ENCODE assay signal across 8 cellular contexts in genomic region chr16:30922960-30923535, GRCh38. TPM values are rescaled to one million over a fixed set of nuclear protein-coding genes. Genes with fewer than 3 reads are reported as not detected.
DNase-seq lines count a peak whose midpoint lies in the region; ATAC-seq, FAIRE-seq and TF ChIP-seq lines count a peak whose summit lies in the region.

No MANE protein-coding gene starts in this region.

- in situ Hi-C loops in HepG2 (cut with HindIII; ENCODE audit: extremely low pct_ligation_motif_present, low pct_unique_long_range_greater_than_20kb) = loop anchor here (5.0 kb wide), 1 partner anchor 81 kb away; no protein-coding TSS in a partner anchor

- POLR2A ChIA-PET in activated CD4-positive, alpha-beta memory T cell treated with anti-CD3 and anti-CD28 coated beads for 36 hours (lab: Charles Lee) = no interaction called here
- POLR2A ChIA-PET in HepG2 (lab: Yijun Ruan, JAX) = interaction anchor here (0.6 to 1.5 kb wide), 11 partner anchors 9 to 264 kb away, joined by 3 to 7 read pairs (median 3); partner anchors contain the start of genes CTF1, ORAI3 and PHKG2

- peak; percentile 66 to 86 for TF ChIP-seq POLR2A in HepG2 (IDR thresholded peaks at IDR 0.05; ENCODE audit: insufficient read depth in 1 of 2, low read depth in 2 of 2, low read length in 2 of 2)

- no peaks in the 10 kb centered on the region for H3K79me2 ChIP-seq in HepG2 (ENCODE audit: insufficient read depth, low read length)

- no peaks in the 10 kb centered on the region; the same call in 1 of the 2 replicates for H4K20me1 ChIP-seq in HepG2 (ENCODE audit: insufficient read depth, low read length)

- no peaks in the 10 kb centered on the region for H3K36me3 Mint-ChIP-seq in CD4-positive, CD25-positive, alpha-beta regulatory T cell
- H3K36me3 Mint-ChIP-seq in activated CD4-positive, alpha-beta memory T cell treated with anti-CD3 and anti-CD28 coated beads for 36 hours = peaks cover 3% of the 10 kb centered on the region

- no TSS peak for BruUV-seq in HepG2 (replicated peaks; lab: Mats Ljungman, UMichigan)

- peak overlapping the region; percentile 95 for H3K27ac ChIP-seq in CD4-positive, CD25-positive, alpha-beta regulatory T cell (ENCODE audit: insufficient read depth, low read length, poor library complexity, severe bottlenecking)
- peak overlapping the region; percentile 92 for H3K27ac ChIP-seq in HL-60 (replicated peaks)
- H3K27ac ChIP-seq in HepG2 (ENCODE audit: extremely low read length, insufficient read depth, low read length) = peak overlapping the region; percentile 87

- no peak; the same call in 1 of the 2 replicates for TF ChIP-seq RAD21 in HepG2 (CRISPR knock-in tag; IDR thresholded peaks at IDR 0.05)

- DNase-seq in CD4-positive, CD25-positive, alpha-beta regulatory T cell = peak; percentile 95 to 99 (median 97)
- DNase-seq in HL-60 (ENCODE audit: low read depth in 1 of 2, low spot score in 1 of 2) (peak; percentile 100), NCI-H82 treated with DMSO at 0.1 percent for 48 hours (lab: John Stamatoyannopoulos, UW; ENCODE audit: unreplicated experiment) (peak; percentile 96), dermis microvascular lymphatic vessel endothelial cell (ENCODE audit: low read depth in 2 of 2) (peak; percentile 98 to 100), HepG2 (ENCODE audit: low spot score) (peak; percentile 99)
- peak; percentile 98 for DNase-seq in activated CD4-positive, alpha-beta memory T cell treated with anti-CD3 and anti-CD28 coated beads for 36 hours
- DNase-seq in stimulated activated CD4-positive, alpha-beta T cell treated with anti-CD3 and anti-CD28 coated beads, Interleukin-2, amount 100 ng/mL, for 4 hours (ENCODE audit: low read depth) = peak; percentile 95

- H2AFZ ChIP-seq in HepG2 (ENCODE audit: low read length) = no peak overlapping the region

- peak overlapping the region; percentile 98 for H3K4me3 ChIP-seq in CD4-positive, CD25-positive, alpha-beta regulatory T cell (ENCODE audit: low read depth, low read length)
- H3K4me3 ChIP-seq in HL-60 (replicated peaks; ENCODE audit: insufficient read depth, low read length) (peak overlapping the region; percentile 73), HepG2 (replicated peaks in 1 of 3; ENCODE audit: insufficient read depth in 1 of 3, low read depth in 2 of 3, low read length in 3 of 3) (peak overlapping the region; percentile 65 to 87 (median 76))

- no peaks in the 10 kb centered on the region for H3K9me3 ChIP-seq in CD4-positive, CD25-positive, alpha-beta regulatory T cell (ENCODE audit: control insufficient read depth in 2 of 2, low read length in 2 of 2)
- no peaks in the 10 kb centered on the region for H3K9me3 ChIP-seq in HepG2 (ENCODE audit: low read length)

- H3K9ac ChIP-seq in HepG2 (ENCODE audit: insufficient read depth, low read depth, low read length) = peak overlapping the region; percentile 90

- H3K4me1 Mint-ChIP-seq in CD4-positive, CD25-positive, alpha-beta regulatory T cell = peaks cover 0 to 27% (median 7%) of the 10 kb centered on the region in 4 donors
- H3K4me1 Mint-ChIP-seq in activated CD4-positive, alpha-beta memory T cell treated with anti-CD3 and anti-CD28 coated beads for 36 hours (ENCODE audit: low read depth) = peaks cover 10% of the 10 kb centered on the region

- under 1% methylated on average over 33 of the region's 33 CpGs for WGBS in HepG2 (ENCODE audit: low lambda C conversion rate)

- H3K27me3 ChIP-seq in CD4-positive, CD25-positive, alpha-beta regulatory T cell (ENCODE audit: control insufficient read depth, insufficient read depth, low read length) = no peaks in the 10 kb centered on the region
- H3K27me3 ChIP-seq in HL-60 (ENCODE audit: insufficient read depth, poor library complexity, severe bottlenecking) (no peaks in the 10 kb centered on the region), HepG2 (ENCODE audit: control insufficient read depth in 1 of 2, insufficient read depth in 2 of 2, low read length in 2 of 2) (no peaks in the 10 kb centered on the region; a peak in 1 of 5 replicates)

- no peaks in the 10 kb centered on the region for H3K36me3 ChIP-seq in CD4-positive, CD25-positive, alpha-beta regulatory T cell (ENCODE audit: control insufficient read depth, insufficient read depth, low read length)
- peaks cover 0 to 5% of the 10 kb centered on the region in 2 experiments; a peak in 1 of 5 replicates for H3K36me3 ChIP-seq in HepG2 (replicated peaks in 1 of 2; ENCODE audit: control insufficient read depth in 1 of 2, insufficient read depth in 2 of 2, low read length in 2 of 2)

- no peak for FAIRE-seq in HepG2 (lab: Jason Lieb, UNC)

- H3K4me2 ChIP-seq in HepG2 (ENCODE audit: low read depth, low read length) = peak overlapping the region; percentile 63

- peak overlapping the region; percentile 90 to 99 (median 97) for H3K4me3 Mint-ChIP-seq in CD4-positive, CD25-positive, alpha-beta regulatory T cell
- H3K4me3 Mint-ChIP-seq in activated CD4-positive, alpha-beta memory T cell treated with anti-CD3 and anti-CD28 coated beads for 36 hours = peak overlapping the region; percentile 99

- H3K9me3 Mint-ChIP-seq in CD4-positive, CD25-positive, alpha-beta regulatory T cell = no peaks in the 10 kb centered on the region
- H3K9me3 Mint-ChIP-seq in activated CD4-positive, alpha-beta memory T cell treated with anti-CD3 and anti-CD28 coated beads for 36 hours = no peaks in the 10 kb centered on the region

- TF ChIP-seq EP300 in HepG2 (IDR thresholded peaks at IDR 0.05; ENCODE audit: low read depth in 2 of 2, low read length in 2 of 2) (no peak), HepG2 (CRISPR knock-in tag; IDR thresholded peaks at IDR 0.05; ENCODE audit: borderline replicate concordance) (peak; percentile 59; the same call in 1 of the 2 replicates)

- CTCF ChIA-PET in activated CD4-positive, alpha-beta memory T cell treated with anti-CD3 and anti-CD28 coated beads for 36 hours (lab: Charles Lee) = interaction anchor here (1.1 kb wide), 1 partner anchor 78 kb away, joined by 21 read pairs; no protein-coding TSS in a partner anchor
- CTCF ChIA-PET in HepG2 (lab: Yijun Ruan, JAX; ENCODE audit: low intra/inter-chr PET ratio, low total read pairs) = no interaction called here

- peak; percentile 68 to 71 for ATAC-seq in CD4-positive, CD25-positive, alpha-beta regulatory T cell (ENCODE audit: low read depth in 2 of 2)
- ATAC-seq in GM19467 (IDR thresholded peaks at IDR 0.05; ENCODE audit: unreplicated experiment) = peak; percentile 59
- peak; percentile 84 for ATAC-seq in HepG2

- H3K27ac Mint-ChIP-seq in CD4-positive, CD25-positive, alpha-beta regulatory T cell = peak overlapping the region; percentile 97 to 100 (median 99)
- peak overlapping the region; percentile 100 for H3K27ac Mint-ChIP-seq in activated CD4-positive, alpha-beta memory T cell treated with anti-CD3 and anti-CD28 coated beads for 36 hours

- H3K27me3 Mint-ChIP-seq in CD4-positive, CD25-positive, alpha-beta regulatory T cell = no peaks in the 10 kb centered on the region
- H3K27me3 Mint-ChIP-seq in activated CD4-positive, alpha-beta memory T cell treated with anti-CD3 and anti-CD28 coated beads for 36 hours = no peaks in the 10 kb centered on the region

- intact Hi-C loops in activated CD4-positive, alpha-beta memory T cell treated with anti-CD3 and anti-CD28 coated beads for 36 hours (cut with micrococcal nuclease) = loop anchor here (1.0 to 10.0 kb wide), 14 partner anchors 20 to 946 kb away; partner anchors contain the start of genes ARMC5, CFAP119, FBRS and MYL11
- intact Hi-C loops in HepG2 (cut with micrococcal nuclease; ENCODE audit: unreplicated experiment) = loop anchor here (1.0 to 10.0 kb wide), 2 partner anchors 25 to 228 kb away; partner anchors contain the start of gene SRCAP

- TF ChIP-seq CTCF in HL-60 (IDR thresholded peaks at IDR 0.05; ENCODE audit: insufficient read depth, low read length) (no peak), HepG2 (CRISPR knock-in tag; IDR thresholded peaks at IDR 0.05) (peak; percentile 10; the same call in 1 of the 2 replicates)

- H3K4me1 ChIP-seq in CD4-positive, CD25-positive, alpha-beta regulatory T cell (ENCODE audit: control insufficient read depth, insufficient read depth, low read length, poor library complexity, severe bottlenecking) = peaks cover 27% of the 10 kb centered on the region
- H3K4me1 ChIP-seq in HepG2 (ENCODE audit: insufficient read depth, low read length) = peaks cover 19% of the 10 kb centered on the region

RNA-seq across cellular contexts. Expression of gene FBXL19, which starts 0.3 kb away (rescaled TPM):
- 13.0 TPM for total RNA-seq in CD4-positive, CD25-positive, alpha-beta regulatory T cell
- polyA plus RNA-seq in CD4-positive, CD25-positive, alpha-beta regulatory T cell = under 1 TPM in 3 of 4 donors, not detected in 1; 0.14 to 0.21 (median 0.17) TPM
- total RNA-seq in activated CD4-positive, alpha-beta memory T cell treated with anti-CD3 and anti-CD28 coated beads for 36 hours = 10 to 100 TPM; 21.0 to 22.2 TPM
- total RNA-seq in dermis microvascular lymphatic vessel endothelial cell (16.6 and 18.2 TPM in 2 replicates), HepG2 (2016; rRNA removed; fragmentation: Illumina TruSeq; extraction: Trizol) (7.4 and 13.7 TPM in 2 replicates)
- total RNA-seq in HepG2 (2016; cell fraction: cytosol; rRNA removed; fragmentation: Illumina TruSeq; extraction: Trizol; ENCODE audit: low read depth) = 0.88 and 1.0 TPM in 2 replicates
- total RNA-seq in HepG2 (2016; cell fraction: insoluble cytoplasmic fraction; rRNA removed; fragmentation: Illumina TruSeq; extraction: Trizol) = 7.5 and 14.8 TPM in 2 replicates
- total RNA-seq in HepG2 (2016; cell fraction: membrane; rRNA removed; fragmentation: Illumina TruSeq; extraction: Trizol) = 3.5 and 3.7 TPM in 2 replicates
- 7.2 and 8.5 TPM in 2 replicates for total RNA-seq in HepG2 (2016; cell fraction: nucleus; rRNA removed; fragmentation: Illumina TruSeq; extraction: Trizol)
- 6.0 and 10.1 TPM in 2 replicates for polyA plus RNA-seq in HepG2 (2011; rRNA removed)
- 4.8 and 8.3 TPM in 2 replicates for polyA plus RNA-seq in HepG2 (2011; cell fraction: cytosol; rRNA removed)
- polyA plus RNA-seq in HepG2 (2011; cell fraction: nucleus; rRNA removed) = 32.6 and 42.1 TPM in 2 replicates
- polyA plus RNA-seq in HepG2 (2012) = 6.0 and 7.5 TPM in 2 replicates
- polyA plus RNA-seq in HepG2 (2016; cell fraction: cytosol; fragmentation: Illumina TruSeq; extraction: Trizol; ENCODE audit: low read depth) = 0.59 and 0.62 TPM in 2 replicates
- 8.3 and 8.7 TPM in 2 replicates for polyA plus RNA-seq in HepG2 (2016; cell fraction: insoluble cytoplasmic fraction; fragmentation: Illumina TruSeq; extraction: Trizol; ENCODE audit: low read depth)
- polyA plus RNA-seq in HepG2 (2016; cell fraction: membrane; fragmentation: Illumina TruSeq; extraction: Trizol; ENCODE audit: low read depth) = 2.0 and 2.5 TPM in 2 replicates
- 18.4 and 19.3 TPM in 2 replicates for polyA plus RNA-seq in HepG2 (2016; cell fraction: nucleus; fragmentation: Illumina TruSeq; extraction: Trizol; ENCODE audit: insufficient read depth, low read depth)
- polyA minus RNA-seq in HepG2 (2011; rRNA and poly(A)+ RNA removed; ENCODE audit: low replicate concordance) = 9.2 and 19.5 TPM in 2 replicates
- polyA minus RNA-seq in HepG2 (2011; cell fraction: cytosol; rRNA and poly(A)+ RNA removed) = 8.9 and 9.6 TPM in 2 replicates
- 6.3 and 7.0 TPM in 2 replicates for polyA minus RNA-seq in HepG2 (2011; cell fraction: nucleus; rRNA and poly(A)+ RNA removed)

RNA-seq across cellular contexts. Expression of gene ORAI3, which starts 25.8 kb away (rescaled TPM):
- total RNA-seq in CD4-positive, CD25-positive, alpha-beta regulatory T cell = 7.7 TPM
- polyA plus RNA-seq in CD4-positive, CD25-positive, alpha-beta regulatory T cell = 10 to 100 TPM; 30.7 to 34.7 (median 31.7) TPM
- total RNA-seq in activated CD4-positive, alpha-beta memory T cell treated with anti-CD3 and anti-CD28 coated beads for 36 hours = 1 to 10 TPM; 9.6 to 9.7 TPM
- 23.7 and 33.6 TPM in 2 replicates for total RNA-seq in dermis microvascular lymphatic vessel endothelial cell
- total RNA-seq in HepG2 (2016; rRNA removed; fragmentation: Illumina TruSeq; extraction: Trizol) = 6.3 and 11.4 TPM in 2 replicates
- total RNA-seq in HepG2 (2016; cell fraction: cytosol; rRNA removed; fragmentation: Illumina TruSeq; extraction: Trizol; ENCODE audit: low read depth) = 3.1 and 3.3 TPM in 2 replicates
- 6.8 and 11.0 TPM in 2 replicates for total RNA-seq in HepG2 (2016; cell fraction: insoluble cytoplasmic fraction; rRNA removed; fragmentation: Illumina TruSeq; extraction: Trizol)
- total RNA-seq in HepG2 (2016; cell fraction: membrane; rRNA removed; fragmentation: Illumina TruSeq; extraction: Trizol) = 6.6 and 6.9 TPM in 2 replicates
- 9.5 and 9.8 TPM in 2 replicates for total RNA-seq in HepG2 (2016; cell fraction: nucleus; rRNA removed; fragmentation: Illumina TruSeq; extraction: Trizol)
- 32.0 and 41.3 TPM in 2 replicates for polyA plus RNA-seq in HepG2 (2011; rRNA removed)
- polyA plus RNA-seq in HepG2 (2011; cell fraction: cytosol; rRNA removed) = 40.6 and 43.1 TPM in 2 replicates
- polyA plus RNA-seq in HepG2 (2011; cell fraction: nucleus; rRNA removed) = 24.2 and 26.2 TPM in 2 replicates
- 8.4 and 8.8 TPM in 2 replicates for polyA plus RNA-seq in HepG2 (2012)
- 2.0 and 3.1 TPM in 2 replicates for polyA plus RNA-seq in HepG2 (2016; cell fraction: cytosol; fragmentation: Illumina TruSeq; extraction: Trizol; ENCODE audit: low read depth)
- 6.2 and 7.6 TPM in 2 replicates for polyA plus RNA-seq in HepG2 (2016; cell fraction: insoluble cytoplasmic fraction; fragmentation: Illumina TruSeq; extraction: Trizol; ENCODE audit: low read depth)
- polyA plus RNA-seq in HepG2 (2016; cell fraction: membrane; fragmentation: Illumina TruSeq; extraction: Trizol; ENCODE audit: low read depth) = 4.8 and 5.1 TPM in 2 replicates
- polyA plus RNA-seq in HepG2 (2016; cell fraction: nucleus; fragmentation: Illumina TruSeq; extraction: Trizol; ENCODE audit: insufficient read depth, low read depth) = 14.8 and 15.7 TPM in 2 replicates
- polyA minus RNA-seq in HepG2 (2011; rRNA and poly(A)+ RNA removed; ENCODE audit: low replicate concordance) = 9.3 and 112 TPM in 2 replicates
- polyA minus RNA-seq in HepG2 (2011; cell fraction: cytosol; rRNA and poly(A)+ RNA removed) = 19.9 and 21.3 TPM in 2 replicates
- polyA minus RNA-seq in HepG2 (2011; cell fraction: nucleus; rRNA and poly(A)+ RNA removed) = 9.7 and 16.2 TPM in 2 replicates

RNA-seq across cellular contexts. Expression of gene CTF1, which starts 26.6 kb away (rescaled TPM):
- 0.30 TPM for total RNA-seq in CD4-positive, CD25-positive, alpha-beta regulatory T cell
- not detected for polyA plus RNA-seq in CD4-positive, CD25-positive, alpha-beta regulatory T cell
- under 1 TPM; 0.22 to 0.43 TPM for total RNA-seq in activated CD4-positive, alpha-beta memory T cell treated with anti-CD3 and anti-CD28 coated beads for 36 hours
- total RNA-seq in dermis microvascular lymphatic vessel endothelial cell = 0.13 TPM in 2 replicates
- total RNA-seq in HepG2 (2016; rRNA removed; fragmentation: Illumina TruSeq; extraction: Trizol) = 0.11 and 0.13 TPM in 2 replicates
- 0.18 and 0.20 TPM in 2 replicates for total RNA-seq in HepG2 (2016; cell fraction: cytosol; rRNA removed; fragmentation: Illumina TruSeq; extraction: Trizol; ENCODE audit: low read depth)
- total RNA-seq in HepG2 (2016; cell fraction: insoluble cytoplasmic fraction; rRNA removed; fragmentation: Illumina TruSeq; extraction: Trizol) = 0.19 TPM in 1 of 2 replicates, not detected in the other
- 0.19 and 0.31 TPM in 2 replicates for total RNA-seq in HepG2 (2016; cell fraction: membrane; rRNA removed; fragmentation: Illumina TruSeq; extraction: Trizol)
- not detected in 2 replicates for total RNA-seq in HepG2 (2016; cell fraction: nucleus; rRNA removed; fragmentation: Illumina TruSeq; extraction: Trizol)
- 1.8 and 2.6 TPM in 2 replicates for polyA plus RNA-seq in HepG2 (2011; rRNA removed)
- polyA plus RNA-seq in HepG2 (2011; cell fraction: cytosol; rRNA removed) = 1.5 and 1.6 TPM in 2 replicates
- 1.7 and 2.3 TPM in 2 replicates for polyA plus RNA-seq in HepG2 (2011; cell fraction: nucleus; rRNA removed)
- polyA plus RNA-seq in HepG2 (2012) = 0.57 and 0.99 TPM in 2 replicates
- 0.20 and 0.23 TPM in 2 replicates for polyA plus RNA-seq in HepG2 (2016; cell fraction: cytosol; fragmentation: Illumina TruSeq; extraction: Trizol; ENCODE audit: low read depth)
- 0.44 and 0.81 TPM in 2 replicates for polyA plus RNA-seq in HepG2 (2016; cell fraction: insoluble cytoplasmic fraction; fragmentation: Illumina TruSeq; extraction: Trizol; ENCODE audit: low read depth)
- 0.44 and 0.47 TPM in 2 replicates for polyA plus RNA-seq in HepG2 (2016; cell fraction: membrane; fragmentation: Illumina TruSeq; extraction: Trizol; ENCODE audit: low read depth)
- polyA plus RNA-seq in HepG2 (2016; cell fraction: nucleus; fragmentation: Illumina TruSeq; extraction: Trizol; ENCODE audit: insufficient read depth, low read depth) = 0.28 and 0.49 TPM in 2 replicates
- 0.94 and 3.5 TPM in 2 replicates for polyA minus RNA-seq in HepG2 (2011; rRNA and poly(A)+ RNA removed; ENCODE audit: low replicate concordance)
- polyA minus RNA-seq in HepG2 (2011; cell fraction: cytosol; rRNA and poly(A)+ RNA removed) = 0.49 and 0.97 TPM in 2 replicates
- polyA minus RNA-seq in HepG2 (2011; cell fraction: nucleus; rRNA and poly(A)+ RNA removed) = 0.25 and 0.77 TPM in 2 replicates

RNA-seq across cellular contexts. Expression of gene BCL7C, which starts 29.2 kb away (rescaled TPM):
- 22.9 TPM for total RNA-seq in CD4-positive, CD25-positive, alpha-beta regulatory T cell
- polyA plus RNA-seq in CD4-positive, CD25-positive, alpha-beta regulatory T cell = 10 to 100 TPM; 31.4 to 43.7 (median 41.2) TPM
- 10 to 100 TPM; 25.6 to 25.7 TPM for total RNA-seq in activated CD4-positive, alpha-beta memory T cell treated with anti-CD3 and anti-CD28 coated beads for 36 hours
- total RNA-seq in dermis microvascular lymphatic vessel endothelial cell (49.9 and 60.8 TPM in 2 replicates), HepG2 (2016; rRNA removed; fragmentation: Illumina TruSeq; extraction: Trizol) (20.6 and 33.8 TPM in 2 replicates)
- total RNA-seq in HepG2 (2016; cell fraction: cytosol; rRNA removed; fragmentation: Illumina TruSeq; extraction: Trizol; ENCODE audit: low read depth) = 194 and 197 TPM in 2 replicates
- total RNA-seq in HepG2 (2016; cell fraction: insoluble cytoplasmic fraction; rRNA removed; fragmentation: Illumina TruSeq; extraction: Trizol) = 22.9 and 35.1 TPM in 2 replicates
- 119 and 127 TPM in 2 replicates for total RNA-seq in HepG2 (2016; cell fraction: membrane; rRNA removed; fragmentation: Illumina TruSeq; extraction: Trizol)
- 13.0 and 13.8 TPM in 2 replicates for total RNA-seq in HepG2 (2016; cell fraction: nucleus; rRNA removed; fragmentation: Illumina TruSeq; extraction: Trizol)
- polyA plus RNA-seq in HepG2 (2011; rRNA removed) = 17.3 and 17.7 TPM in 2 replicates
- polyA plus RNA-seq in HepG2 (2011; cell fraction: cytosol; rRNA removed) = 16.6 and 23.0 TPM in 2 replicates
- polyA plus RNA-seq in HepG2 (2011; cell fraction: nucleus; rRNA removed) = 6.8 and 7.6 TPM in 2 replicates
- 9.5 and 11.7 TPM in 2 replicates for polyA plus RNA-seq in HepG2 (2012)
- 217 TPM in 2 replicates for polyA plus RNA-seq in HepG2 (2016; cell fraction: cytosol; fragmentation: Illumina TruSeq; extraction: Trizol; ENCODE audit: low read depth)
- polyA plus RNA-seq in HepG2 (2016; cell fraction: insoluble cytoplasmic fraction; fragmentation: Illumina TruSeq; extraction: Trizol; ENCODE audit: low read depth) = 24.4 and 25.8 TPM in 2 replicates
- polyA plus RNA-seq in HepG2 (2016; cell fraction: membrane; fragmentation: Illumina TruSeq; extraction: Trizol; ENCODE audit: low read depth) = 119 and 124 TPM in 2 replicates
- 23.8 and 25.6 TPM in 2 replicates for polyA plus RNA-seq in HepG2 (2016; cell fraction: nucleus; fragmentation: Illumina TruSeq; extraction: Trizol; ENCODE audit: insufficient read depth, low read depth)
- polyA minus RNA-seq in HepG2 (2011; rRNA and poly(A)+ RNA removed; ENCODE audit: low replicate concordance) = 4.2 and 4.3 TPM in 2 replicates
- 5.2 and 7.2 TPM in 2 replicates for polyA minus RNA-seq in HepG2 (2011; cell fraction: cytosol; rRNA and poly(A)+ RNA removed)
- 3.6 and 3.9 TPM in 2 replicates for polyA minus RNA-seq in HepG2 (2011; cell fraction: nucleus; rRNA and poly(A)+ RNA removed)

RNA-seq across cellular contexts. Expression of gene SETD1A, which starts 34.5 kb away (rescaled TPM):
- 35.2 TPM for total RNA-seq in CD4-positive, CD25-positive, alpha-beta regulatory T cell
- 1 to 10 TPM in 1 of 4 donors, under 1 TPM in 3; 0.33 to 1.4 (median 0.63) TPM for polyA plus RNA-seq in CD4-positive, CD25-positive, alpha-beta regulatory T cell
- 10 to 100 TPM; 16.4 to 17.4 TPM for total RNA-seq in activated CD4-positive, alpha-beta memory T cell treated with anti-CD3 and anti-CD28 coated beads for 36 hours
- total RNA-seq in dermis microvascular lymphatic vessel endothelial cell (1.7 and 4.2 TPM in 2 replicates), HepG2 (2016; rRNA removed; fragmentation: Illumina TruSeq; extraction: Trizol) (3.6 and 5.6 TPM in 2 replicates)
- total RNA-seq in HepG2 (2016; cell fraction: cytosol; rRNA removed; fragmentation: Illumina TruSeq; extraction: Trizol; ENCODE audit: low read depth) = 7.1 and 10.5 TPM in 2 replicates
- total RNA-seq in HepG2 (2016; cell fraction: insoluble cytoplasmic fraction; rRNA removed; fragmentation: Illumina TruSeq; extraction: Trizol) = 3.1 and 5.4 TPM in 2 replicates
- total RNA-seq in HepG2 (2016; cell fraction: membrane; rRNA removed; fragmentation: Illumina TruSeq; extraction: Trizol) = 4.3 and 6.1 TPM in 2 replicates
- 6.3 and 8.6 TPM in 2 replicates for total RNA-seq in HepG2 (2016; cell fraction: nucleus; rRNA removed; fragmentation: Illumina TruSeq; extraction: Trizol)
- polyA plus RNA-seq in HepG2 (2011; rRNA removed) = 3.2 and 3.8 TPM in 2 replicates
- 1.6 and 2.0 TPM in 2 replicates for polyA plus RNA-seq in HepG2 (2011; cell fraction: cytosol; rRNA removed)
- 23.9 and 35.1 TPM in 2 replicates for polyA plus RNA-seq in HepG2 (2011; cell fraction: nucleus; rRNA removed)
- polyA plus RNA-seq in HepG2 (2012) = 15.4 and 28.2 TPM in 2 replicates
- polyA plus RNA-seq in HepG2 (2016; cell fraction: cytosol; fragmentation: Illumina TruSeq; extraction: Trizol; ENCODE audit: low read depth) = 0.57 and 1.4 TPM in 2 replicates
- polyA plus RNA-seq in HepG2 (2016; cell fraction: insoluble cytoplasmic fraction; fragmentation: Illumina TruSeq; extraction: Trizol; ENCODE audit: low read depth) = 10.9 and 15.4 TPM in 2 replicates
- 2.9 and 3.9 TPM in 2 replicates for polyA plus RNA-seq in HepG2 (2016; cell fraction: membrane; fragmentation: Illumina TruSeq; extraction: Trizol; ENCODE audit: low read depth)
- polyA plus RNA-seq in HepG2 (2016; cell fraction: nucleus; fragmentation: Illumina TruSeq; extraction: Trizol; ENCODE audit: insufficient read depth, low read depth) = 43.7 and 55.5 TPM in 2 replicates
- 5.5 and 8.7 TPM in 2 replicates for polyA minus RNA-seq in HepG2 (2011; rRNA and poly(A)+ RNA removed; ENCODE audit: low replicate concordance)
- polyA minus RNA-seq in HepG2 (2011; cell fraction: cytosol; rRNA and poly(A)+ RNA removed) = 2.8 and 3.1 TPM in 2 replicates
- 7.0 and 11.2 TPM in 2 replicates for polyA minus RNA-seq in HepG2 (2011; cell fraction: nucleus; rRNA and poly(A)+ RNA removed)

Comparison
In these comparisons a context has a peak if more than half of its experiments do, and no peak if none do; other contexts are left out.
1. Peak in every context shown above with its lines: DNase-seq, ATAC-seq, H3K4me3 ChIP-seq and H3K27ac ChIP-seq.